In genomic region chr2:178163395-178163794, GRCh38 we compare ENCODE assay signal across 1 cellular context.
TF ChIP-seq lines count a peak whose summit lies in the region.

No MANE protein-coding gene starts in this region.

TF ChIP-seq in IMR-90, 13 proteins besides CTCF, POLR2A, EP300 and RAD21 (continued from another document):
- TF ChIP-seq USF2 (IDR thresholded peaks at IDR 0.05; ENCODE audit: low read depth, low read length) = no peak
- TF ChIP-seq MAFK (IDR thresholded peaks at IDR 0.05; ENCODE audit: low read depth, low read length) = no peak
- TF ChIP-seq ELK1 (IDR thresholded peaks at IDR 0.05; ENCODE audit: borderline replicate concordance, low read depth, low read length) = no peak
